Comparison of ENCODE assay signal across 8 cellular contexts in the genomic region with DNA sequence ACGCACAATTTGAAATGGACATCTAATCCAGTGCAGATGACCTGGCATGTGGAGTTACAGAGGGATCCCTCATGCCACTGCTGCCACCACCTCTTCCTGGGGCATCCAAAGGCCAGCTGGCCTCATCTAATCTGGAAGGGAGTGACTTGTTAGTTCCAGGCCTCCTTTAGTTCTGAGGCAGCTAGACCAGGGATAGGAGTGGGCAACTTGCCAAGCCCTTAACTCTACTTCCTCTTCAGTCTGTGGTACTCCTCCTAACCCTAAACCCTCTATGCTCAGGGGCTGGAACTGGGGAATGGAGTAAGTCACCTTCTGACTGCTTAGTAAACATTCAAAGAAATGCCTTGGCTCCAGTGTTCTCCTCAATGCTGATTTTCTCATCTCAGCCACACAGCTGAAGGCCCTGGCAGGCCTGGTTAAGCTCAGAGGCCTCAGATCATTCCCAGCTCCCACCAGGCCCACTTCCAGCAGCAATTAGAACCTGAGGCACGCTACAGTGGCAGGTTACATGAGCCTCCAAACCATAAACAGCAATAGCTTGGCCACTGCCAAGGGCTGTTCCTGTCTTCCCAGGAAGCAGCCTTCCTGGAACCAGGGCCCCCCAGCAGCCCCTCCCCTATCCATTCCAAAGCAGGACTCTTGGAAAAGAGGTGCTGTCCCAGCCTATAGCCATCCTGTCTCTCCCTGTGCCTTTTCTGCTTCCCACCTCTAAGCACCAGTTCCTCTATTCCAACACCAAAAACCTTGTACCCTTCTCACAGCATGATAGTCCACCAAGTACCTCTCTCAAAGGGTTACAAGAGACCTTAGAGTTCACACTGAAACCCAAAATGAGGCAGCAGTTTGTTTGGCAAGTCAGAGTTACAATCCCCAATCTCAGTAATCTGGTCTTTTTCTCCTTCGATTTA. TPM values are rescaled to one million over a fixed set of nuclear protein-coding genes. Genes with fewer than 3 reads are reported as not detected.
DNase-seq lines count a peak whose midpoint lies in the region; ATAC-seq and TF ChIP-seq lines count a peak whose summit lies in the region.

No MANE protein-coding gene starts in this region.

- H3K9ac ChIP-seq in muscle layer of colon (ENCODE audit: low read length) = peak overlapping the region; percentile 18

- DNase-seq in GDM1 (lab: John Stamatoyannopoulos, UW) = peak; percentile 20
- DNase-seq in OCI-M1 (lab: John Stamatoyannopoulos, UW) = peak; percentile 85
- no peak for DNase-seq in dorsolateral prefrontal cortex
- no peak for DNase-seq in 8988T
- no peak for DNase-seq in NCI-H1436 (lab: John Stamatoyannopoulos, UW)

- H3K27me3 ChIP-seq in dorsolateral prefrontal cortex = no peaks in the 10 kb centered on the region
- no peaks in the 10 kb centered on the region for H3K27me3 ChIP-seq in muscle layer of colon (ENCODE audit: control insufficient read depth in 1 of 2, insufficient read depth in 2 of 2, low read length in 2 of 2)

- H3K27ac ChIP-seq in dorsolateral prefrontal cortex (peak overlapping the region in 55 of 59 donors; percentile 8 to 97 (median 87)), muscle layer of colon (ENCODE audit: low read depth, low read length) (peak overlapping the region; percentile 92)

- ATAC-seq in GM21423 (IDR thresholded peaks at IDR 0.05; ENCODE audit: unreplicated experiment) = no peak
- ATAC-seq in GM18511 (IDR thresholded peaks at IDR 0.05; ENCODE audit: unreplicated experiment) = no peak

- H3K9me3 ChIP-seq in muscle layer of colon (ENCODE audit: low read length) = no peaks in the 10 kb centered on the region

- H3K4me1 ChIP-seq in muscle layer of colon (ENCODE audit: insufficient read depth, low read length) = peaks cover 45% of the 10 kb centered on the region

- H3K4me3 ChIP-seq in dorsolateral prefrontal cortex (no peak overlapping the region), muscle layer of colon (ENCODE audit: low read depth in 1 of 2, low read length in 2 of 2) (peak overlapping the region in 1 of 2 donors; percentile 57)

- no peak for TF ChIP-seq CTCF in dorsolateral prefrontal cortex (IDR thresholded peaks at IDR 0.05 in 54 of 56, conservative IDR thresholded peaks at IDR 0.05 in 2 of 56; ENCODE audit: low read depth in 1 of 56, partially characterized antibody in 56 of 56)

- intact Hi-C loops in dorsolateral prefrontal cortex (cut with DNase I) = loop anchor here (5.0 kb wide), 3 partner anchors 147 to 312 kb away; partner anchors contain the start of genes ANKHD1 (in 1 of the 2) and ZMAT2 (in 1 of the 2)

- peaks cover 28% of the 10 kb centered on the region for H3K36me3 ChIP-seq in muscle layer of colon (ENCODE audit: insufficient read depth, low read length)

RNA-seq across cellular contexts. Expression of gene EIF4EBP3, which starts 2.0 kb away (rescaled TPM):
- 10 to 100 TPM in 13 of 120 experiments, 1 to 10 TPM in 107; 1.2 to 16.5 (median 5.9) TPM for total RNA-seq in dorsolateral prefrontal cortex

RNA-seq across cellular contexts. Expression of gene SRA1, which starts 7.8 kb away (rescaled TPM):
- total RNA-seq in dorsolateral prefrontal cortex = 10 to 100 TPM; 22.4 to 42.3 (median 30.2) TPM

RNA-seq across cellular contexts. Expression of gene APBB3, which starts 14.9 kb away (rescaled TPM):
- total RNA-seq in dorsolateral prefrontal cortex = 10 to 100 TPM; 34.6 to 98.7 (median 58.4) TPM

RNA-seq across cellular contexts. Expression of gene SLC35A4, which starts 15.1 kb away (rescaled TPM):
- total RNA-seq in dorsolateral prefrontal cortex = 10 to 100 TPM; 23.5 to 50.7 (median 34.7) TPM

Comparison
In these comparisons a context has a peak if more than half of its experiments do, and no peak if none do; other contexts are left out.
1. DNase-seq: peak in GDM1 (single experiment) and OCI-M1 (single experiment); none in dorsolateral prefrontal cortex (0 of 10), 8988T (single experiment) and NCI-H1436 (single experiment).